Comparison of ENCODE assay signal across 27 cellular contexts in genomic region chr1:224820341-224820740, GRCh38.
"Had no signal": no experiment of that assay in that cellular context is flagged by ENCODE, and none has a peak within 500 bp of the region (broad histone marks: within the 10 kb centered on the region; RNA-seq: fewer than 3 reads in every experiment).

No MANE protein-coding gene starts in this region.

- H3K36me3 Mint-ChIP-seq: naive thymus-derived CD4-positive, alpha-beta T cell had no signal

- H3K4me1 Mint-ChIP-seq: naive thymus-derived CD4-positive, alpha-beta T cell had no signal

- H3K9me3 ChIP-seq: esophagus squamous epithelium, gastrocnemius medialis, lower lobe of right lung had no signal

- DNase-seq: dermis blood vessel endothelial cell; dorsolateral prefrontal cortex; effector CD4-positive, alpha-beta T cell; effector memory CD4-positive, alpha-beta T cell; erythroblast; esophagus squamous epithelium; foreskin fibroblast; foreskin melanocyte; gastrocnemius medialis; glutamatergic neuron; head of caudate nucleus; heart right ventricle; hippocampal formation; left cardiac atrium; left lung; left ventricle myocardium superior; lower lobe of right lung; mesenchymal stem cell; midbrain; naive thymus-derived CD4-positive, alpha-beta T cell had no signal

- H3K36me3 ChIP-seq: esophagus squamous epithelium, gastrocnemius medialis, heart right ventricle, left lung, lower lobe of right lung had no signal

- H3K4me3 Mint-ChIP-seq: naive thymus-derived CD4-positive, alpha-beta T cell had no signal

- H3K4me1 ChIP-seq: esophagus squamous epithelium, gastrocnemius medialis, heart right ventricle, left lung, lower lobe of right lung had no signal

- H3K27ac Mint-ChIP-seq: naive thymus-derived CD4-positive, alpha-beta T cell had no signal

- ATAC-seq: esophagus mucosa; gastrocnemius medialis; heart right ventricle; left cardiac atrium; left lung; left ventricle myocardium superior; lower lobe of right lung; naive thymus-derived CD4-positive, alpha-beta T cell had no signal

- FAIRE-seq: colon, endometrium, islet of Langerhans, keratinocyte had no signal

- H3K27ac ChIP-seq: coronary artery, dorsolateral prefrontal cortex, epithelial cell of prostate, esophagus squamous epithelium, gastrocnemius medialis, heart right ventricle, left lung, lower lobe of right lung had no signal

- H3K27me3 ChIP-seq: dorsolateral prefrontal cortex, esophagus squamous epithelium, gastrocnemius medialis had no signal

- H3K4me3 ChIP-seq: coronary artery, dorsolateral prefrontal cortex, esophagus squamous epithelium, gastrocnemius medialis, heart right ventricle, left lung, lower lobe of right lung had no signal
